Comparison of ENCODE assay signal across 8 cellular contexts in genomic region chr19:4267101-4267900, GRCh38. TPM values are rescaled to one million over a fixed set of nuclear protein-coding genes. Genes with fewer than 3 reads are reported as not detected.
DNase-seq lines count a peak whose midpoint lies in the region; ATAC-seq and TF ChIP-seq lines count a peak whose summit lies in the region.

No MANE protein-coding gene starts in this region.

- DNase-seq in BJ (ENCODE audit: low read depth) = no peak
- peak; percentile 80 for DNase-seq in HEK293T (ENCODE audit: extremely low spot score)
- DNase-seq in SJCRH30 = peak; percentile 75 to 85
- peak; percentile 25 for DNase-seq in activated effector memory CD4-positive, alpha-beta T cell treated with Interleukin-2 at 50 U/mL for 16 hours
- peak; percentile 76 for DNase-seq in glutamatergic neuron
- peak; percentile 23 for DNase-seq in renal cortical epithelial cell (ENCODE audit: low read depth)
- no peak for DNase-seq in NCI-H226

- H3K4me3 ChIP-seq in BJ (ENCODE audit: low read depth, low read length) (no peak overlapping the region), SJCRH30 (no peak overlapping the region)

- no peak for ATAC-seq in GM18858 (IDR thresholded peaks at IDR 0.05; ENCODE audit: unreplicated experiment)

- no peaks in the 10 kb centered on the region for H3K36me3 Mint-ChIP-seq in glutamatergic neuron (ENCODE audit: unreplicated experiment)

- H3K9me3 Mint-ChIP-seq in glutamatergic neuron (ENCODE audit: unreplicated experiment) = peaks cover 3% of the 10 kb centered on the region

- H3K27ac ChIP-seq in SJCRH30 = no peak overlapping the region

- H3K4me1 ChIP-seq in SJCRH30 = no peaks in the 10 kb centered on the region

- H3K36me3 ChIP-seq in BJ (ENCODE audit: control insufficient read depth, insufficient read depth, low read length) (peaks cover 14% of the 10 kb centered on the region), SJCRH30 (peaks cover 7% of the 10 kb centered on the region)

- POLR2A ChIA-PET in BJ (lab: Charles Lee) (no interaction called here), HEK293T (lab: Yijun Ruan, JAX) (interaction anchor here (1.3 to 3.7 kb wide), 5 partner anchors 10 to 135 kb away, joined by 4 to 23 read pairs (median 6); partner anchors contain the start of genes CHAF1A and MPND)

- peak overlapping the region; percentile 53 for H3K27ac Mint-ChIP-seq in glutamatergic neuron (ENCODE audit: unreplicated experiment)

- no peaks in the 10 kb centered on the region for H3K9me3 ChIP-seq in SJCRH30 (replicated peaks)

- no peak overlapping the region for H3K4me3 Mint-ChIP-seq in glutamatergic neuron (ENCODE audit: unreplicated experiment)

- H3K27me3 Mint-ChIP-seq in glutamatergic neuron (ENCODE audit: unreplicated experiment) = peaks cover 4% of the 10 kb centered on the region

- CTCF ChIA-PET in BJ (lab: Yijun Ruan, JAX) = interaction anchor here (0.8 to 4.2 kb wide), 19 partner anchors 8 to 281 kb away, joined by 3 to 43 read pairs (median 5); partner anchors contain the start of genes MPND, SH3GL1, STAP2 and YJU2
- CTCF ChIA-PET in HEK293T (lab: Yijun Ruan, JAX) = interaction anchor here (0.5 to 2.2 kb wide), 36 partner anchors 9 to 526 kb away, joined by 3 to 32 read pairs (median 4); partner anchors contain the start of genes CHAF1A, MPND, SH3GL1 and SHD

- H3K4me1 Mint-ChIP-seq in glutamatergic neuron (ENCODE audit: low read depth, unreplicated experiment) = no peaks in the 10 kb centered on the region

- H3K27me3 ChIP-seq in BJ (ENCODE audit: control insufficient read depth, insufficient read depth, low read length) = no peaks in the 10 kb centered on the region
- H3K27me3 ChIP-seq in SJCRH30 = no peaks in the 10 kb centered on the region

- TF ChIP-seq CTCF in BJ (IDR thresholded peaks at IDR 0.05; ENCODE audit: insufficient read depth, low read depth, low read length) (peak; percentile 88), glutamatergic neuron (IDR thresholded peaks at IDR 0.05; ENCODE audit: partially characterized antibody, unreplicated experiment) (peak; percentile 94)

TF ChIP-seq in HEK293T, 16 proteins besides CTCF, POLR2A, EP300 and RAD21:
- no peak for TF ChIP-seq ELF4 (IDR thresholded peaks at IDR 0.05)
- peak; percentile 63; the same call in 1 of the 2 replicates for TF ChIP-seq FOXM1 (IDR thresholded peaks at IDR 0.05; ENCODE audit: borderline replicate concordance)

RNA-seq across cellular contexts. Expression of gene SHD, which starts 11.8 kb away (rescaled TPM):
- polyA plus RNA-seq in BJ (2011; rRNA removed) = not detected in 2 replicates
- polyA minus RNA-seq in BJ (2011; rRNA and poly(A)+ RNA removed) = not detected in 2 replicates
- 97.9 and 101 TPM in 2 replicates for total RNA-seq in SJCRH30 (2014; rRNA removed; shearing (Covaris generic))
- total RNA-seq in glutamatergic neuron (ENCODE audit: unreplicated experiment) = 254 TPM
- not detected in 2 replicates for total RNA-seq in renal cortical epithelial cell

RNA-seq across cellular contexts. Expression of gene YJU2, which starts 20.4 kb away (rescaled TPM):
- 12.4 and 14.5 TPM in 2 replicates for polyA plus RNA-seq in BJ (2011; rRNA removed)
- 7.5 and 8.0 TPM in 2 replicates for polyA minus RNA-seq in BJ (2011; rRNA and poly(A)+ RNA removed)
- 14.5 and 14.7 TPM in 2 replicates for total RNA-seq in SJCRH30 (2014; rRNA removed; shearing (Covaris generic))
- total RNA-seq in glutamatergic neuron (ENCODE audit: unreplicated experiment) (18.7 TPM), renal cortical epithelial cell (19.8 and 25.7 TPM in 2 replicates)

RNA-seq across cellular contexts. Expression of gene TMIGD2, which starts 34.9 kb away (rescaled TPM):
- not detected in 2 replicates for polyA plus RNA-seq in BJ (2011; rRNA removed)
- not detected in 2 replicates for polyA minus RNA-seq in BJ (2011; rRNA and poly(A)+ RNA removed)
- 0.30 and 1.5 TPM in 2 replicates for total RNA-seq in SJCRH30 (2014; rRNA removed; shearing (Covaris generic))
- total RNA-seq in glutamatergic neuron (ENCODE audit: unreplicated experiment) (not detected), renal cortical epithelial cell (not detected in 2 replicates)

RNA-seq across cellular contexts. Expression of gene FSD1, which starts 37.1 kb away (rescaled TPM):
- polyA plus RNA-seq in BJ (2011; rRNA removed) = 3.9 and 11.9 TPM in 2 replicates
- polyA minus RNA-seq in BJ (2011; rRNA and poly(A)+ RNA removed) = 6.0 and 6.2 TPM in 2 replicates
- total RNA-seq in SJCRH30 (2014; rRNA removed; shearing (Covaris generic)) = 23.5 and 24.7 TPM in 2 replicates
- total RNA-seq in glutamatergic neuron (ENCODE audit: unreplicated experiment) = 156 TPM
- total RNA-seq in renal cortical epithelial cell = 1.0 and 5.6 TPM in 2 replicates

RNA-seq across cellular contexts. Expression of gene EBI3, which starts 38.0 kb away (rescaled TPM):
- polyA plus RNA-seq in BJ (2011; rRNA removed) = 1.2 TPM in 2 replicates
- 0.95 and 1.8 TPM in 2 replicates for polyA minus RNA-seq in BJ (2011; rRNA and poly(A)+ RNA removed)
- total RNA-seq in SJCRH30 (2014; rRNA removed; shearing (Covaris generic)) = not detected in 2 replicates
- total RNA-seq in glutamatergic neuron (ENCODE audit: unreplicated experiment) = not detected
- 1.3 and 2.4 TPM in 2 replicates for total RNA-seq in renal cortical epithelial cell

Comparison
In these comparisons a context has a peak if more than half of its experiments do, and no peak if none do; other contexts are left out.
1. DNase-seq: peak in HEK293T (single experiment), SJCRH30 (2 of 2), activated effector memory CD4-positive, alpha-beta T cell treated with Interleukin-2 at 50 U/mL for 16 hours (single experiment), glutamatergic neuron (single experiment) and renal cortical epithelial cell (single experiment); none in BJ (single experiment) and NCI-H226 (single experiment).
2. RNA of gene SHD, which starts 11.8 kb away (total RNA-seq): 254 TPM in glutamatergic neuron (single experiment) and 97.9 to 101 TPM in SJCRH30; not detected in renal cortical epithelial cell; every median in the first group is over 10 times any median in the second.